Comparison of ENCODE assay signal across 8 cellular contexts in genomic region chr19:49473868-49474544, GRCh38. TPM values are rescaled to one million over a fixed set of nuclear protein-coding genes. Genes with fewer than 3 reads are reported as not detected.
DNase-seq lines count a peak whose midpoint lies in the region; ATAC-seq and TF ChIP-seq lines count a peak whose summit lies in the region.

A gene with protein sequence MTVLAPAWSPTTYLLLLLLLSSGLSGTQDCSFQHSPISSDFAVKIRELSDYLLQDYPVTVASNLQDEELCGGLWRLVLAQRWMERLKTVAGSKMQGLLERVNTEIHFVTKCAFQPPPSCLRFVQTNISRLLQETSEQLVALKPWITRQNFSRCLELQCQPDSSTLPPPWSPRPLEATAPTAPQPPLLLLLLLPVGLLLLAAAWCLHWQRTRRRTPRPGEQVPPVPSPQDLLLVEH (plus strand): TSS chr19:49474215. CDS start chr19:49474640, 425 bp downstream.

- no peaks in the 10 kb centered on the region for H3K27me3 ChIP-seq in BLaER1
- H3K27me3 ChIP-seq in HUES6 (ENCODE audit: control insufficient read depth, insufficient read depth, low read length): peaks cover 8% of the 10 kb centered on the region
- H3K27me3 ChIP-seq in foreskin keratinocyte: no peaks in the 10 kb centered on the region
- no peaks in the 10 kb centered on the region for H3K27me3 ChIP-seq in suprapubic skin

- TF ChIP-seq POLR2A in GM19193 (IDR thresholded peaks at IDR 0.05; ENCODE audit: extremely low read depth, insufficient read depth, insufficient read length) (peak; percentile 56), suprapubic skin (IDR thresholded peaks at IDR 0.05) (no peak)

- H3K4me1 ChIP-seq in BLaER1 (peaks cover 79% of the 10 kb centered on the region), HUES6 (ENCODE audit: control insufficient read depth, insufficient read depth, low read length) (peaks cover 9% of the 10 kb centered on the region), foreskin keratinocyte (no peaks in the 10 kb centered on the region), suprapubic skin (peaks cover 41% of the 10 kb centered on the region)

- peaks cover 7% of the 10 kb centered on the region; the same call in 1 of the 2 replicates for H4K20me1 ChIP-seq in BLaER1

- H3K36me3 ChIP-seq in BLaER1 (no peaks in the 10 kb centered on the region), HUES6 (ENCODE audit: control insufficient read depth, insufficient read depth, low read length) (peaks cover 8% of the 10 kb centered on the region; the same call in 1 of the 2 replicates), suprapubic skin (no peaks in the 10 kb centered on the region)

- CTCF ChIA-PET in RWPE1 (lab: Yijun Ruan, JAX): interaction anchor here (0.7 to 1.0 kb wide), 5 partner anchors 8 to 73 kb away, joined by 3 to 8 read pairs (median 3); partner anchors contain the start of gene GFY

- peak within 1 kb of the TSS; percentile 65 for H3K4me3 ChIP-seq in BLaER1
- H3K4me3 ChIP-seq in HUES6 (ENCODE audit: low read depth, low read length): peak within 1 kb of the TSS; percentile 52
- peak within 1 kb of the TSS; percentile 63 for H3K4me3 ChIP-seq in suprapubic skin

- TF ChIP-seq CTCF in RWPE1 (conservative IDR thresholded peaks at IDR 0.05; ENCODE audit: low read depth): peak; percentile 97
- TF ChIP-seq CTCF in foreskin keratinocyte (conservative IDR thresholded peaks at IDR 0.05): peak; percentile 94
- TF ChIP-seq CTCF in suprapubic skin (IDR thresholded peaks at IDR 0.05): peak; percentile 98 to 99

- TF ChIP-seq EP300 in suprapubic skin (IDR thresholded peaks at IDR 0.05): no peak

- H3K9ac ChIP-seq in BLaER1 (peak within 1 kb of the TSS; percentile 71), HUES6 (ENCODE audit: low read length) (no peak within 1 kb of the TSS)

- H3K4me2 ChIP-seq in BLaER1: peak within 1 kb of the TSS; percentile 95

- no peaks in the 10 kb centered on the region for H3K9me3 ChIP-seq in BLaER1
- H3K9me3 ChIP-seq in HUES6 (ENCODE audit: control insufficient read depth, insufficient read depth, low read depth, low read length): no peaks in the 10 kb centered on the region
- no peaks in the 10 kb centered on the region for H3K9me3 ChIP-seq in suprapubic skin

- DNase-seq in RWPE1 (ENCODE audit: low spot score) (peak; percentile 81), foreskin keratinocyte (no peak), nucleus accumbens (lab: John Stamatoyannopoulos, UW) (peak in 46 of 56 donors; percentile 5 to 77 (median 34)), suprapubic skin (ENCODE audit: low spot score in 2 of 2) (peak; percentile 88 to 91)
- peak; percentile 96 for DNase-seq in activated effector memory CD4-positive, alpha-beta T cell treated with anti-CD3 and anti-CD28 coated beads, Interleukin-2, amount 50 U/mL, for 16 hours

- POLR2A ChIA-PET in RWPE1 (lab: Yijun Ruan, JAX; ENCODE audit: low non-redundant PET): interaction anchor here (1.5 kb wide), 1 partner anchor 21 kb away, joined by 5 read pairs; the partner anchor contains the start of gene ALDH16A1

- H3K27ac ChIP-seq in BLaER1 (peak within 1 kb of the TSS; percentile 62), HUES6 (ENCODE audit: low read depth, low read length) (no peak within 1 kb of the TSS), RWPE1 (peak within 1 kb of the TSS; percentile 80), foreskin keratinocyte (peak within 1 kb of the TSS; percentile 89), suprapubic skin (peak within 1 kb of the TSS; percentile 71)

- peak; percentile 60 for ATAC-seq in foreskin keratinocyte

- 2% methylated on average over 25 of the region's 33 CpGs for WGBS in suprapubic skin

RNA-seq across cellular contexts. Expression of the gene that starts here (rescaled TPM):
- total RNA-seq in foreskin keratinocyte (6.0 TPM in 2 replicates), suprapubic skin (1 to 10 TPM; 1.2 to 4.9 (median 4.4) TPM)
- 9.3 and 10.6 TPM in 2 replicates for polyA plus RNA-seq in foreskin keratinocyte

Comparison
In these comparisons a context has a peak if more than half of its experiments do, and no peak if none do; other contexts are left out.
1. DNase-seq: peak in RWPE1 (single experiment), activated effector memory CD4-positive, alpha-beta T cell treated with anti-CD3 and anti-CD28 coated beads, Interleukin-2, amount 50 U/mL, for 16 hours (single experiment), nucleus accumbens (46 of 56) and suprapubic skin (2 of 2); none in foreskin keratinocyte (0 of 2).
2. Peak in every context shown above with its lines, with median percentiles within 50 percentile points of each other: H3K4me3 ChIP-seq and CTCF ChIP-seq.